ENCODE assay signal across 8 cellular contexts in the genomic region with DNA sequence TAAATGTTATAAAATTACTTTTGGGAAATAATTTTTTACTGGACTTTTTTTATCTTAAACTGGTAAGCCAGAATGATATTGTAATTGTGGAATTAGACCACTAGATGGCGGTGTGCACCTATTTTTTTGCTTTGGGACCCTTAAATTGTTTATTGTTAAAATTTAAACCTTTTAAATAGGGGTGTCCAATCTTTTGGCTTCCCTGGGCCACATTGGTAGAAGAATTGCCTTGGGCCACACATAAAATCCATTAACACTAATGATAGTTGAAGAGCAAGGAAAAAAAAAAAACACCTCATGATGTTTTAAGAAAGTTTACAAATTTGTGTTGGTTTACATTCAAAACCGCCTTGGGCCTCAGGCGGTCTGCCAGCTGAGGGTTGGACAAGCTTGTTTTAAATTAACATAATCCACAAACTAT. TPM values are rescaled to one million over a fixed set of nuclear protein-coding genes. Genes with fewer than 3 reads are reported as not detected.
DNase-seq lines count a peak whose midpoint lies in the region; ATAC-seq and TF ChIP-seq lines count a peak whose summit lies in the region.

No MANE protein-coding gene starts in this region.

- DNase-seq in stimulated activated CD8-positive, alpha-beta memory T cell treated with anti-CD3 and anti-CD28 coated beads, Interleukin-12 subunit alpha, Interleukin-12 subunit beta, amount 100 ng/mL, for 1 hour (ENCODE audit: low read depth), result peak; percentile 34
- no peak for DNase-seq in stimulated activated CD8-positive, alpha-beta memory T cell treated with anti-CD3 and anti-CD28 coated beads, Interleukin-4, amount 100 ng/mL, for 48 hours
- DNase-seq in endothelial cell (ENCODE audit: low spot score) (no peak), pons (ENCODE audit: low spot score) (peak; percentile 52), iPS-NIHi7 (ENCODE audit: extremely low spot score) (no peak)

- H3K9me3 ChIP-seq in OCI-LY1 (ENCODE audit: low read length), result 0 out of 2 replicates have a peak, but pooled peaks cover 4% of the 10 kb centered on the region

- no peak overlapping the region for H3K4me3 Mint-ChIP-seq in endothelial cell (ENCODE audit: unreplicated experiment)

- H3K36me3 ChIP-seq in OCI-LY1 (ENCODE audit: insufficient read depth, low read length), result no peaks in the 10 kb centered on the region

- H3K27ac ChIP-seq in OCI-LY1 (ENCODE audit: low read depth, low read length, poor library complexity, severe bottlenecking), result no peak overlapping the region

- peak; percentile 56 for TF ChIP-seq CTCF in OCI-LY1 (IDR thresholded peaks at IDR 0.05; ENCODE audit: low read length)
- peak; percentile 97 for TF ChIP-seq CTCF in endothelial cell (IDR thresholded peaks at IDR 0.05; ENCODE audit: unreplicated experiment)

- no peak overlapping the region for H3K4me2 ChIP-seq in OCI-LY1 (ENCODE audit: low read length)

- ATAC-seq in activated CD4-positive, CD25-positive, alpha-beta regulatory T cell treated with anti-CD3 and anti-CD28 coated beads, Interleukin-2, amount 50 U/mL, for 24 hours, result no peak
- ATAC-seq in GM21423 (IDR thresholded peaks at IDR 0.05; ENCODE audit: unreplicated experiment), result no peak

- H2AFZ ChIP-seq in OCI-LY1 (ENCODE audit: low read length), result no peak overlapping the region

- H3K9me3 Mint-ChIP-seq in endothelial cell (ENCODE audit: unreplicated experiment), result no peaks in the 10 kb centered on the region

- H4K20me1 ChIP-seq in OCI-LY1 (ENCODE audit: insufficient read depth, low read length), result no peaks in the 10 kb centered on the region

- H3K27ac Mint-ChIP-seq in endothelial cell (ENCODE audit: unreplicated experiment), result no peak overlapping the region

- H3K4me1 Mint-ChIP-seq in endothelial cell (ENCODE audit: unreplicated experiment), result peaks cover 7% of the 10 kb centered on the region

- no peaks in the 10 kb centered on the region for H3K9me2 ChIP-seq in OCI-LY1 (ENCODE audit: low read depth, low read length)

- no peaks in the 10 kb centered on the region; the same call in 1 of the 2 replicates for H3K27me3 ChIP-seq in OCI-LY1 (ENCODE audit: insufficient read depth, low read length)

- H3K36me3 Mint-ChIP-seq in endothelial cell (ENCODE audit: low read depth, unreplicated experiment), result no peaks in the 10 kb centered on the region

- H3K4me3 ChIP-seq in OCI-LY1 (ENCODE audit: low read depth, low read length, poor library complexity, severe bottlenecking), result no peak overlapping the region

- no peak overlapping the region for H3K9ac ChIP-seq in OCI-LY1 (ENCODE audit: low read length)

- peaks cover 1% of the 10 kb centered on the region for H3K27me3 Mint-ChIP-seq in endothelial cell (ENCODE audit: unreplicated experiment)

- H3K79me2 ChIP-seq in OCI-LY1 (ENCODE audit: insufficient read depth, low read length), result no peaks in the 10 kb centered on the region

- no peaks in the 10 kb centered on the region for H3K4me1 ChIP-seq in OCI-LY1 (ENCODE audit: insufficient read depth, low read length, severe bottlenecking)

- H3F3A ChIP-seq in OCI-LY1 (ENCODE audit: insufficient read depth, low read length), result no peaks in the 10 kb centered on the region

RNA-seq across cellular contexts. Expression of a gene that starts 28.4 kb away (rescaled TPM):
- 6.2 TPM for total RNA-seq in endothelial cell (ENCODE audit: unreplicated experiment)

Comparison
In these comparisons a context has a peak if more than half of its experiments do, and no peak if none do; other contexts are left out.
1. DNase-seq: peak in stimulated activated CD8-positive, alpha-beta memory T cell treated with anti-CD3 and anti-CD28 coated beads, Interleukin-12 subunit alpha, Interleukin-12 subunit beta, amount 100 ng/mL, for 1 hour (single experiment) and pons (single experiment); none in stimulated activated CD8-positive, alpha-beta memory T cell treated with anti-CD3 and anti-CD28 coated beads, Interleukin-4, amount 100 ng/mL, for 48 hours (single experiment), endothelial cell (single experiment) and iPS-NIHi7 (single experiment).